Comparison of ENCODE assay signal across 24 cellular contexts in the genomic region with DNA sequence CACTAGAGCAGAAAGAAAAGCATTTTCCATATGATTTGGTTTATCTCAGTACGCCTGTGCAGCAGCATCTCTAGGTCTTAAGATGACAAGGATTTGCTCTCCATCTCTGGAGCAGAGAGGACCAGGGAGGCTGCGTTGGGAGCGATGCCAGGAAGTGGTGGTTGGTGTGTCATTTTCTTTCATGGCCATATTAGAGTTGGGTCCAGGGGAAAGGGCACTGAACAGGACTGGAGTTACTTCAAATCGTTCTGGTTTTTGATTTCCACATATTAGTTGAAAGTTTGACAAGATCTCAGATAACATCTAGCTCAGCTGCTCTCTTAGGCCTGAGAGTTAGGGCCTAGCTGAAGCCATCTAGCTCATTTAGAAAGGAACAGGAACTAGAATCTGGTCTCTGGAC.
DNase-seq lines count a peak whose midpoint lies in the region; ATAC-seq and TF ChIP-seq lines count a peak whose summit lies in the region.
"Had no signal": no experiment of that assay in that cellular context is flagged by ENCODE, and none has a peak within 500 bp of the region (broad histone marks: within the 10 kb centered on the region; RNA-seq: fewer than 3 reads in every experiment).

No MANE protein-coding gene starts in this region.

- no peaks in the 10 kb centered on the region for H3K9me3 ChIP-seq in heart left ventricle
- no peaks in the 10 kb centered on the region for H3K9me3 ChIP-seq in mesenchymal stem cell (ENCODE audit: control insufficient read depth, low read length)
- H3K9me3 ChIP-seq in uterus: no peaks in the 10 kb centered on the region
- no peaks in the 10 kb centered on the region for H3K9me3 ChIP-seq in smooth muscle cell (replicated peaks; ENCODE audit: low read depth)
- H3K9me3 ChIP-seq: A549, BLaER1 had no signal

- H3K27me3 ChIP-seq in heart left ventricle (no peaks in the 10 kb centered on the region), mesenchymal stem cell (ENCODE audit: control insufficient read depth in 1 of 2, insufficient read depth in 1 of 2, low read length in 2 of 2) (no peaks in the 10 kb centered on the region), uterus (no peaks in the 10 kb centered on the region), smooth muscle cell (ENCODE audit: low read depth) (no peaks in the 10 kb centered on the region)
- H3K27me3 ChIP-seq: BLaER1 had no signal

- H2BK12ac ChIP-seq in mesenchymal stem cell (ENCODE audit: low read length in 2 of 2): no peak overlapping the region

- H3K36me3 ChIP-seq in heart left ventricle (no peaks in the 10 kb centered on the region), mesenchymal stem cell (ENCODE audit: control insufficient read depth in 1 of 2, insufficient read depth in 2 of 2, low read depth in 1 of 2, low read length in 2 of 2) (peaks cover 0 to 4% of the 10 kb centered on the region in 2 experiments), uterus (no peaks in the 10 kb centered on the region), smooth muscle cell (ENCODE audit: low read depth) (no peaks in the 10 kb centered on the region)
- H3K36me3 ChIP-seq: BLaER1 had no signal

- WGBS in heart left ventricle, 4 donors: 85 to 95% (median 93%) methylated on average over 4 of the region's 4 CpGs
- WGBS in mesenchymal stem cell: 92% methylated on average over 3 of the region's 4 CpGs
- 96% methylated on average over 4 of the region's 4 CpGs for WGBS in smooth muscle cell (ENCODE audit: low lambda C conversion rate)

- H3K27ac ChIP-seq in heart left ventricle: peak overlapping the region in 8 of 12 donors; percentile 7 to 76 (median 36)
- no peak overlapping the region for H3K27ac ChIP-seq in mesenchymal stem cell (ENCODE audit: low read length, poor library complexity, severe bottlenecking)
- H3K27ac ChIP-seq in uterus: peak overlapping the region; percentile 69 to 75
- H3K27ac ChIP-seq in smooth muscle cell (ENCODE audit: low read depth): no peak overlapping the region
- H3K27ac ChIP-seq: BLaER1, epithelial cell of prostate, HL-60 had no signal

- H3K27ac Mint-ChIP-seq in chondrocyte (ENCODE audit: unreplicated experiment): peak overlapping the region; percentile 29
- H3K27ac Mint-ChIP-seq: activated naive CD8-positive, alpha-beta T cell treated with anti-CD3 and anti-CD28 coated beads for 36 hours; H9 had no signal

- no peaks in the 10 kb centered on the region for H4K20me1 ChIP-seq in smooth muscle cell (ENCODE audit: low read depth)
- H4K20me1 ChIP-seq: BLaER1 had no signal

- H4K8ac ChIP-seq in mesenchymal stem cell (ENCODE audit: low read length): no peak overlapping the region

- H3K9me3 Mint-ChIP-seq in chondrocyte (ENCODE audit: low read depth): no peaks in the 10 kb centered on the region
- H3K9me3 Mint-ChIP-seq: activated naive CD8-positive, alpha-beta T cell treated with anti-CD3 and anti-CD28 coated beads for 36 hours had no signal

- POLR2A ChIA-PET in GM10248 (lab: Yijun Ruan, JAX): no interaction called here

- no peak overlapping the region for H2BK5ac ChIP-seq in mesenchymal stem cell (ENCODE audit: low read depth, low read length, poor library complexity, severe bottlenecking)

- H2AK5ac ChIP-seq in mesenchymal stem cell (ENCODE audit: low read length, severe bottlenecking): no peak overlapping the region

- DNase-seq in heart left ventricle (no peak), Right ventricle myocardium inferior (ENCODE audit: missing footprints) (no peak), chondrocyte (ENCODE audit: low spot score) (no peak), mesenchymal stem cell (no peak), uterus (no peak), smooth muscle cell (lab: John Stamatoyannopoulos, UW; ENCODE audit: unreplicated experiment) (no peak), GM10248 (ENCODE audit: extremely low spot score) (no peak), NCI-H1694 (lab: John Stamatoyannopoulos, UW) (no peak)
- DNase-seq: activated CD4-positive, alpha-beta T cell treated with anti-CD3 and anti-CD28 coated beads for 4 hours; activated naive CD8-positive, alpha-beta T cell treated with anti-CD3 and anti-CD28 coated beads for 36 hours; dorsolateral prefrontal cortex; GF-D8; H9; MV-4-11; NCI-H1930; NCI-H446 treated with DMSO at 0.1 percent for 48 hours; stimulated activated naive CD8-positive, alpha-beta T cell treated with anti-CD3 and anti-CD28 coated beads, Interleukin-15, Interleukin-2, amounts not matched to agents 100 U/mL and 50 U/mL, for 24 hours; SW 1271 had no signal

- no peak overlapping the region for H4K91ac ChIP-seq in mesenchymal stem cell (ENCODE audit: low read length)

- ATAC-seq in heart left ventricle (no peak), Right ventricle myocardium inferior (no peak)
- ATAC-seq: A549; K562; stimulated activated naive CD8-positive, alpha-beta T cell treated with anti-CD3 and anti-CD28 coated beads, Interleukin-15, Interleukin-2, amounts not matched to agents 100 U/mL and 50 U/mL, for 24 hours had no signal

- H3K4me1 Mint-ChIP-seq in chondrocyte (ENCODE audit: low read depth): peaks cover 68% of the 10 kb centered on the region
- H3K4me1 Mint-ChIP-seq: activated naive CD8-positive, alpha-beta T cell treated with anti-CD3 and anti-CD28 coated beads for 36 hours had no signal

- H3K79me2 ChIP-seq in smooth muscle cell (ENCODE audit: low read depth): no peaks in the 10 kb centered on the region

- H3F3A ChIP-seq in smooth muscle cell (ENCODE audit: low read depth): no peaks in the 10 kb centered on the region

- H3K4me3 Mint-ChIP-seq in chondrocyte (ENCODE audit: unreplicated experiment): no peak overlapping the region
- H3K4me3 Mint-ChIP-seq: activated naive CD8-positive, alpha-beta T cell treated with anti-CD3 and anti-CD28 coated beads for 36 hours; H9 had no signal

- H3K14ac ChIP-seq in mesenchymal stem cell (ENCODE audit: low read length in 2 of 2): no peak overlapping the region

- no peaks in the 10 kb centered on the region for H3K27me3 Mint-ChIP-seq in chondrocyte (ENCODE audit: low read depth)

- no peak overlapping the region for H2BK15ac ChIP-seq in mesenchymal stem cell (ENCODE audit: low read depth, poor library complexity, severe bottlenecking)

- intact Hi-C loops in heart left ventricle (cut with DNase I) (loop anchor here in 1 of 10 donors (10.0 kb wide), 1 partner anchor 151 kb away; no protein-coding TSS in a partner anchor), Right ventricle myocardium inferior (cut with DNase I) (loop anchor here (5.0 kb wide), 1 partner anchor 154 kb away; no protein-coding TSS in a partner anchor), uterus (cut with DNase I; ENCODE audit: low total_unique reads) (no loop called here)

- H3K4ac ChIP-seq in mesenchymal stem cell (ENCODE audit: low read depth in 1 of 2, low read length in 2 of 2): no peak overlapping the region

- CTCF ChIA-PET in GM10248 (lab: Yijun Ruan, JAX): no interaction called here

- H3K36me3 Mint-ChIP-seq in chondrocyte (ENCODE audit: low read depth): no peaks in the 10 kb centered on the region
- H3K36me3 Mint-ChIP-seq: activated naive CD8-positive, alpha-beta T cell treated with anti-CD3 and anti-CD28 coated beads for 36 hours had no signal

- no peaks in the 10 kb centered on the region for H3K79me1 ChIP-seq in mesenchymal stem cell (replicated peaks; ENCODE audit: low read length, poor library complexity, severe bottlenecking)

- H2AFZ ChIP-seq in mesenchymal stem cell (ENCODE audit: low read depth, low read length): no peak overlapping the region
- no peak overlapping the region for H2AFZ ChIP-seq in smooth muscle cell (ENCODE audit: low read depth)

- H3K18ac ChIP-seq in mesenchymal stem cell (ENCODE audit: low read depth in 1 of 2, low read length in 2 of 2): no peak overlapping the region

- TF ChIP-seq CTCF in heart left ventricle (IDR thresholded peaks at IDR 0.05) (no peak), chondrocyte (IDR thresholded peaks at IDR 0.05) (no peak), uterus (IDR thresholded peaks at IDR 0.05) (no peak), smooth muscle cell (IDR thresholded peaks at IDR 0.05; ENCODE audit: borderline replicate concordance, insufficient read depth, poor library complexity, severe bottlenecking) (no peak), GM10248 (IDR thresholded peaks at IDR 0.05; ENCODE audit: control extremely low read depth, extremely low read depth, low read depth, missing control alignments) (no peak)

- no peak overlapping the region for H2BK120ac ChIP-seq in mesenchymal stem cell (ENCODE audit: low read depth, low read length)

- H3K4me2 ChIP-seq in mesenchymal stem cell (ENCODE audit: low read length, poor library complexity, severe bottlenecking) (no peak overlapping the region), smooth muscle cell (no peak overlapping the region)
- H3K4me2 ChIP-seq: A549, BLaER1 had no signal

- TF ChIP-seq POLR2A in heart left ventricle (IDR thresholded peaks at IDR 0.05) (no peak), uterus (IDR thresholded peaks at IDR 0.05) (no peak)

- no peak overlapping the region for H3K4me3 ChIP-seq in heart left ventricle
- H3K4me3 ChIP-seq in mesenchymal stem cell (ENCODE audit: insufficient read depth in 1 of 2, low read depth in 1 of 2, low read length in 2 of 2): peak overlapping the region in 1 of 2 experiments; percentile 31
- no peak overlapping the region for H3K4me3 ChIP-seq in uterus
- no peak overlapping the region for H3K4me3 ChIP-seq in smooth muscle cell
- H3K4me3 ChIP-seq: A549, BLaER1, dorsolateral prefrontal cortex, K562, lung had no signal

- no peak overlapping the region for H3K23ac ChIP-seq in mesenchymal stem cell (ENCODE audit: low read length in 2 of 2)

- H3K4me1 ChIP-seq in heart left ventricle: peaks cover 0 to 57% (median 25%) of the 10 kb centered on the region in 12 donors
- peaks cover 17% of the 10 kb centered on the region for H3K4me1 ChIP-seq in mesenchymal stem cell (ENCODE audit: control insufficient read depth, insufficient read depth, low read depth, low read length)
- H3K4me1 ChIP-seq in uterus: peaks cover 4 to 29% of the 10 kb centered on the region in 2 donors
- H3K4me1 ChIP-seq in smooth muscle cell (ENCODE audit: low read depth): no peaks in the 10 kb centered on the region

- H3K9ac ChIP-seq in mesenchymal stem cell (ENCODE audit: low read length) (peak overlapping the region; percentile 55), smooth muscle cell (ENCODE audit: low read depth) (no peak overlapping the region)
- H3K9ac ChIP-seq: BLaER1 had no signal

Comparison
In these comparisons a context has a peak if more than half of its experiments do, and no peak if none do; other contexts are left out.
1. H3K27ac ChIP-seq: peak in heart left ventricle (8 of 12) and uterus (2 of 2); none in mesenchymal stem cell (single experiment) and smooth muscle cell (single experiment).